2 cellular contexts compared by ENCODE assay signal in the genomic region with DNA sequence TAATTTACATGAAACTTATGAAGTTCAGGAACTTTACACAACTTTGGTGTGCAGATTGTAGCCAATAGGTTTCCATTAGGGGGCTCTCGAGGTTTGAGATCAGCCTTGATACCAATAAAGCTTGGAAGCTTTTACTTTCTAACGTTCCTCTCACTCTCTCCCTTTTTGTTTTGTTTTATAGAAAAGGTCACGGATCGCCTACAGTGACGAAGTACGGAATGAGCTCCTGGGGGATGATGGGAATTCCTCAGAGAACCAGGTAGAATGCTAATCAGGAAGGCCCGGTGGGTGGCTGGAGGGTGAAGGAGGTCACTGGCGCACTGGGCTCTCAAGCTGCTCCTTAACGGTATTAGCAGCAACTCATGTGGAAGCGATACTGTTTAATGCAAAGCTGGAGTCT.
TF ChIP-seq lines count a peak whose summit lies in the region.

No MANE protein-coding gene starts in this region.

TF ChIP-seq in WTC11, 78 proteins besides CTCF, POLR2A, EP300 and RAD21 (continued from another document):
- TF ChIP-seq, protein P1, sequence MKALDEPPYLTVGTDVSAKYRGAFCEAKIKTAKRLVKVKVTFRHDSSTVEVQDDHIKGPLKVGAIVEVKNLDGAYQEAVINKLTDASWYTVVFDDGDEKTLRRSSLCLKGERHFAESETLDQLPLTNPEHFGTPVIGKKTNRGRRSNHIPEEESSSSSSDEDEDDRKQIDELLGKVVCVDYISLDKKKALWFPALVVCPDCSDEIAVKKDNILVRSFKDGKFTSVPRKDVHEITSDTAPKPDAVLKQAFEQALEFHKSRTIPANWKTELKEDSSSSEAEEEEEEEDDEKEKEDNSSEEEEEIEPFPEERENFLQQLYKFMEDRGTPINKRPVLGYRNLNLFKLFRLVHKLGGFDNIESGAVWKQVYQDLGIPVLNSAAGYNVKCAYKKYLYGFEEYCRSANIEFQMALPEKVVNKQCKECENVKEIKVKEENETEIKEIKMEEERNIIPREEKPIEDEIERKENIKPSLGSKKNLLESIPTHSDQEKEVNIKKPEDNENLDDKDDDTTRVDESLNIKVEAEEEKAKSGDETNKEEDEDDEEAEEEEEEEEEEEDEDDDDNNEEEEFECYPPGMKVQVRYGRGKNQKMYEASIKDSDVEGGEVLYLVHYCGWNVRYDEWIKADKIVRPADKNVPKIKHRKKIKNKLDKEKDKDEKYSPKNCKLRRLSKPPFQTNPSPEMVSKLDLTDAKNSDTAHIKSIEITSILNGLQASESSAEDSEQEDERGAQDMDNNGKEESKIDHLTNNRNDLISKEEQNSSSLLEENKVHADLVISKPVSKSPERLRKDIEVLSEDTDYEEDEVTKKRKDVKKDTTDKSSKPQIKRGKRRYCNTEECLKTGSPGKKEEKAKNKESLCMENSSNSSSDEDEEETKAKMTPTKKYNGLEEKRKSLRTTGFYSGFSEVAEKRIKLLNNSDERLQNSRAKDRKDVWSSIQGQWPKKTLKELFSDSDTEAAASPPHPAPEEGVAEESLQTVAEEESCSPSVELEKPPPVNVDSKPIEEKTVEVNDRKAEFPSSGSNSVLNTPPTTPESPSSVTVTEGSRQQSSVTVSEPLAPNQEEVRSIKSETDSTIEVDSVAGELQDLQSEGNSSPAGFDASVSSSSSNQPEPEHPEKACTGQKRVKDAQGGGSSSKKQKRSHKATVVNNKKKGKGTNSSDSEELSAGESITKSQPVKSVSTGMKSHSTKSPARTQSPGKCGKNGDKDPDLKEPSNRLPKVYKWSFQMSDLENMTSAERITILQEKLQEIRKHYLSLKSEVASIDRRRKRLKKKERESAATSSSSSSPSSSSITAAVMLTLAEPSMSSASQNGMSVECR (CRISPR knock-in tag; IDR thresholded peaks at IDR 0.05; ENCODE audit: borderline replicate concordance) = no peak

TF ChIP-seq in SK-N-SH treated with all-trans-retinoic acid at 6 μM for 48 hours, 23 proteins besides CTCF, POLR2A, EP300 and RAD21 (continued from another document):
- TF ChIP-seq, protein P2, sequence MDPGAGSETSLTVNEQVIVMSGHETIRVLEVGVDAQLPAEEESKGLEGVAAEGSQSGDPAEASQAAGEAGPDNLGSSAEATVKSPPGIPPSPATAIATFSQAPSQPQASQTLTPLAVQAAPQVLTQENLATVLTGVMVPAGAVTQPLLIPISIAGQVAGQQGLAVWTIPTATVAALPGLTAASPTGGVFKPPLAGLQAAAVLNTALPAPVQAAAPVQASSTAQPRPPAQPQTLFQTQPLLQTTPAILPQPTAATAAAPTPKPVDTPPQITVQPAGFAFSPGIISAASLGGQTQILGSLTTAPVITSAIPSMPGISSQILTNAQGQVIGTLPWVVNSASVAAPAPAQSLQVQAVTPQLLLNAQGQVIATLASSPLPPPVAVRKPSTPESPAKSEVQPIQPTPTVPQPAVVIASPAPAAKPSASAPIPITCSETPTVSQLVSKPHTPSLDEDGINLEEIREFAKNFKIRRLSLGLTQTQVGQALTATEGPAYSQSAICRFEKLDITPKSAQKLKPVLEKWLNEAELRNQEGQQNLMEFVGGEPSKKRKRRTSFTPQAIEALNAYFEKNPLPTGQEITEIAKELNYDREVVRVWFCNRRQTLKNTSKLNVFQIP (CRISPR knock-in tag; IDR thresholded peaks at IDR 0.05; ENCODE audit: borderline replicate concordance, low read depth) = no peak
- no peak for TF ChIP-seq TCF4 (CRISPR knock-in tag; IDR thresholded peaks at IDR 0.05; ENCODE audit: borderline replicate concordance)
- TF ChIP-seq ARNTL (CRISPR knock-in tag; IDR thresholded peaks at IDR 0.05; ENCODE audit: borderline replicate concordance, low read depth) = no peak
- TF ChIP-seq TSHZ2 (CRISPR knock-in tag; IDR thresholded peaks at IDR 0.05) = no peak
- no peak for TF ChIP-seq CSRNP3 (CRISPR knock-in tag; IDR thresholded peaks at IDR 0.05)
- TF ChIP-seq ZNF565 (CRISPR knock-in tag; conservative IDR thresholded peaks at IDR 0.05; ENCODE audit: low read depth) = no peak
- no peak for TF ChIP-seq OSR1 (CRISPR knock-in tag; IDR thresholded peaks at IDR 0.05)
- TF ChIP-seq GLIS3 (CRISPR knock-in tag; IDR thresholded peaks at IDR 0.05) = no peak
- no peak for TF ChIP-seq ZNF8 (CRISPR knock-in tag; IDR thresholded peaks at IDR 0.05)
